In genomic region chr11:78349114-78349513, GRCh38 we compare ENCODE assay signal across 13 cellular contexts.
DNase-seq lines count a peak whose midpoint lies in the region; ATAC-seq, FAIRE-seq and TF ChIP-seq lines count a peak whose summit lies in the region.
"Had no signal": no experiment of that assay in that cellular context is flagged by ENCODE, and none has a peak within 500 bp of the region (broad histone marks: within the 10 kb centered on the region; RNA-seq: fewer than 3 reads in every experiment).

No MANE protein-coding gene starts in this region.

- H3K4me3 Mint-ChIP-seq in CD14-positive monocyte: peak overlapping the region in 1 of 2 donors; percentile 86
- no peak overlapping the region for H3K4me3 Mint-ChIP-seq in stimulated activated naive B cell treated with anti-CD40 and anti-IgM and Interleukin-4, amounts not matched to agents 10 μg/mL and 1 μg/mL and 100 μg/mL, for 72 hours
- H3K4me3 Mint-ChIP-seq: activated naive CD8-positive, alpha-beta T cell; effector memory CD8-positive, alpha-beta T cell had no signal

- H3K36me3 Mint-ChIP-seq in CD14-positive monocyte: peaks cover 8 to 13% of the 10 kb centered on the region in 2 donors
- H3K36me3 Mint-ChIP-seq in stimulated activated naive B cell treated with anti-CD40 and anti-IgM and Interleukin-4, amounts not matched to agents 10 μg/mL and 1 μg/mL and 100 μg/mL, for 72 hours: no peaks in the 10 kb centered on the region

- ATAC-seq in HG03521 (IDR thresholded peaks at IDR 0.05; ENCODE audit: unreplicated experiment) (no peak), HG02763 (IDR thresholded peaks at IDR 0.05; ENCODE audit: unreplicated experiment) (no peak)
- no peak for ATAC-seq in stimulated activated naive B cell treated with anti-CD40 and anti-IgM and Interleukin-4, amounts not matched to agents 10 μg/mL and 1 μg/mL and 100 μg/mL, for 72 hours (replicated peaks)
- ATAC-seq: activated CD8-positive, alpha-beta memory T cell treated with anti-CD3 and anti-CD28 coated beads, Interleukin-2, amount 10 ng/mL, durations not matched to agents 7 days and 5 days; effector memory CD8-positive, alpha-beta T cell had no signal

- no peak overlapping the region for H3K4me2 ChIP-seq in skeletal muscle satellite cell (ENCODE audit: low read length)

- H3K9ac ChIP-seq in skeletal muscle satellite cell (ENCODE audit: low read depth, low read length): peak overlapping the region; percentile 65

- no peaks in the 10 kb centered on the region for H3K27me3 ChIP-seq in esophagus squamous epithelium
- no peaks in the 10 kb centered on the region for H3K27me3 ChIP-seq in skeletal muscle satellite cell (ENCODE audit: control insufficient read depth, insufficient read depth, low read length)

- no peaks in the 10 kb centered on the region for H3K9me3 Mint-ChIP-seq in CD14-positive monocyte
- H3K9me3 Mint-ChIP-seq in stimulated activated naive B cell treated with anti-CD40 and anti-IgM and Interleukin-4, amounts not matched to agents 10 μg/mL and 1 μg/mL and 100 μg/mL, for 72 hours: no peaks in the 10 kb centered on the region
- H3K9me3 Mint-ChIP-seq: effector memory CD8-positive, alpha-beta T cell had no signal

- intact Hi-C loops in CD14-positive monocyte (cut with micrococcal nuclease): loop anchor here in 1 of 2 donors (5.0 kb wide), 1 partner anchor 52 kb away; no protein-coding TSS in a partner anchor
- intact Hi-C loops in esophagus squamous epithelium (cut with DNase I): no loop called here

- TF ChIP-seq CTCF in CD14-positive monocyte (IDR thresholded peaks at IDR 0.05) (no peak), esophagus squamous epithelium (IDR thresholded peaks at IDR 0.05) (no peak), D721Med (IDR thresholded peaks at IDR 0.05; ENCODE audit: insufficient read depth, missing control alignments) (no peak)

- no peak for TF ChIP-seq POLR2A in esophagus squamous epithelium (IDR thresholded peaks at IDR 0.05)

- no peak overlapping the region for H3K4me3 ChIP-seq in esophagus squamous epithelium
- H3K4me3 ChIP-seq in skeletal muscle satellite cell (ENCODE audit: low read length): no peak overlapping the region

- peaks cover 31 to 85% (median 49%) of the 10 kb centered on the region in 3 donors for H3K4me1 ChIP-seq in esophagus squamous epithelium
- peaks cover 36% of the 10 kb centered on the region for H3K4me1 ChIP-seq in skeletal muscle satellite cell (ENCODE audit: control insufficient read depth, insufficient read depth, low read length)

- no peak for FAIRE-seq in D721Med (lab: Jason Lieb, UNC)

- H3K4me1 Mint-ChIP-seq in CD14-positive monocyte: peaks cover 81% of the 10 kb centered on the region
- peaks cover 24 to 53% of the 10 kb centered on the region in 2 donors for H3K4me1 Mint-ChIP-seq in stimulated activated naive B cell treated with anti-CD40 and anti-IgM and Interleukin-4, amounts not matched to agents 10 μg/mL and 1 μg/mL and 100 μg/mL, for 72 hours

- DNase-seq in CD14-positive monocyte (ENCODE audit: low spot score): no peak
- peak; percentile 12 to 20 for DNase-seq in Kasumi-1 (lab: John Stamatoyannopoulos, UW)
- no peak for DNase-seq in esophagus squamous epithelium (lab: John Stamatoyannopoulos, UW)
- no peak for DNase-seq in D721Med (ENCODE audit: insufficient read length, low spot score)
- DNase-seq in stimulated activated naive B cell treated with anti-CD40 and anti-IgM and Interleukin-4, amounts not matched to agents 10 μg/mL and 1 μg/mL and 100 μg/mL, for 72 hours: no peak
- DNase-seq: activated CD8-positive, alpha-beta memory T cell treated with anti-CD3 and anti-CD28 coated beads, Interleukin-2, amount 10 ng/mL, durations not matched to agents 7 days and 5 days; COR-L47; effector memory CD8-positive, alpha-beta T cell; NCI-H2029 treated with DMSO at 0.1 percent for 48 hours had no signal

- H3K27ac ChIP-seq in esophagus squamous epithelium: peak overlapping the region in 3 of 4 donors; percentile 68 to 83 (median 70)

- no peaks in the 10 kb centered on the region for H3K36me3 ChIP-seq in esophagus squamous epithelium
- no peaks in the 10 kb centered on the region for H3K36me3 ChIP-seq in skeletal muscle satellite cell (ENCODE audit: insufficient read depth, low read length)

- H3K9me3 ChIP-seq in esophagus squamous epithelium (no peaks in the 10 kb centered on the region), skeletal muscle satellite cell (replicated peaks; ENCODE audit: low read length) (no peaks in the 10 kb centered on the region)

- peaks cover 0 to 1% (median 0%) of the 10 kb centered on the region in 3 donors for H3K27me3 Mint-ChIP-seq in CD14-positive monocyte (ENCODE audit: low read depth in 3 of 3)
- H3K27me3 Mint-ChIP-seq in stimulated activated naive B cell treated with anti-CD40 and anti-IgM and Interleukin-4, amounts not matched to agents 10 μg/mL and 1 μg/mL and 100 μg/mL, for 72 hours: no peaks in the 10 kb centered on the region
- H3K27me3 Mint-ChIP-seq: activated CD8-positive, alpha-beta memory T cell treated with anti-CD3 and anti-CD28 coated beads, Interleukin-2, amount 10 ng/mL, durations not matched to agents 7 days and 5 days; activated naive CD8-positive, alpha-beta T cell had no signal

- WGBS in esophagus squamous epithelium, 2 donors: 42 to 52% methylated on average over 3 of the region's 3 CpGs

- peak overlapping the region in 6 of 7 donors; percentile 93 to 98 (median 96) for H3K27ac Mint-ChIP-seq in CD14-positive monocyte
- H3K27ac Mint-ChIP-seq in stimulated activated naive B cell treated with anti-CD40 and anti-IgM and Interleukin-4, amounts not matched to agents 10 μg/mL and 1 μg/mL and 100 μg/mL, for 72 hours: no peak overlapping the region

Comparison
In these comparisons a context has a peak if more than half of its experiments do, and no peak if none do; other contexts are left out.
1. DNase-seq: peak in Kasumi-1 (2 of 2); none in CD14-positive monocyte (single experiment), esophagus squamous epithelium (single experiment), D721Med (single experiment) and stimulated activated naive B cell treated with anti-CD40 and anti-IgM and Interleukin-4, amounts not matched to agents 10 μg/mL and 1 μg/mL and 100 μg/mL, for 72 hours (single experiment).